1 cellular context compared by ENCODE assay signal in the genomic region with DNA sequence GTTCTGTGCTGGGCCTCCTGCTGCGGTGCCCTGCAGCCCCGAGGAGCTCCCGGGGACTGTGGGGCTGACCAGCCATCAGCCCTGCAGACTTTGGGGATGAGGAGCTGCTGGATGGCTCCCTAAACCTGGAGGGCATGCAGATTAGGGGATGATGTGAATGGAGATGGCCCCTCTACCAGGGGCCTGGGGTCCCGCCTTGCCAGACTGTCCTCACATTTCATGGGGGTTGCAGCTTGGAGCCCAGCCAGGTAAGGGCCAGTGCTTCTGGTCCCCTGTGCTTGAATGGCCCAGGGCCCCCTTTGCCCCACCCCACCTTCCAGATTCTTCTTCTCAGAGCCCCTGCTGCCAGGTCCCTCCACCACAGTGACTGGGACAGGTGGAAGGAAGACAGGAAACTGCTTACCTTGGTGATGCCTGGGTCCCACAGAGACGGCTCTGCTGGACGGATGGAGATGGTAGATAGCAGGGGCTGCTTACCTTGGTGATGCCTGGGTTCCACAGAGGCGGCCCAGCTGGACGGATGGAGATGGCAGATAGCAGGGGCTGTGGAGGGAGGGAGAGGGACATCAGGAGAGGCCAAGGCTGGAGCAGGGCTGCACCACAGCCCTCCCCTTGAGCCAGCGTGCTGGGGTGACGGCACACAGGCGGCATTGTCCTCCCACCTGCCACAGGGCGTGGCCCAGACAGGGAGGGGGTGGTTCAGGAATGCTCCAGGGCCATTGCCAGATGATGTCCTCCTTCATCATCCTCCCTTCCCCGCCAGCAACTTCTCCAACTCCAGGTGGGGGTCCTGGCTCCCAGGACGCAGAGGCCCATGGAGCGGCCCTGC.
TF ChIP-seq lines count a peak whose summit lies in the region.

A gene (minus strand): TSS at position 632 of the 829 bp plus-strand sequence. CDS start 556 bp downstream, at position 76.

TF ChIP-seq in endothelial cell of umbilical vein, 7 proteins besides CTCF, POLR2A, EP300 and RAD21:
- TF ChIP-seq GATA2 (IDR thresholded peaks at IDR 0.05; ENCODE audit: insufficient read depth, insufficient read length, low read depth, low read length) (no peak), MYC (IDR thresholded peaks at IDR 0.05; ENCODE audit: low read depth, low read length) (no peak), EZH2 (IDR thresholded peaks at IDR 0.05; ENCODE audit: borderline replicate concordance, low read depth, low read length, severe bottlenecking) (no peak), FOS (IDR thresholded peaks at IDR 0.05; ENCODE audit: borderline replicate concordance, insufficient read depth, low read length) (no peak)
